Comparison of ENCODE assay signal across 1 cellular context in the genomic region with DNA sequence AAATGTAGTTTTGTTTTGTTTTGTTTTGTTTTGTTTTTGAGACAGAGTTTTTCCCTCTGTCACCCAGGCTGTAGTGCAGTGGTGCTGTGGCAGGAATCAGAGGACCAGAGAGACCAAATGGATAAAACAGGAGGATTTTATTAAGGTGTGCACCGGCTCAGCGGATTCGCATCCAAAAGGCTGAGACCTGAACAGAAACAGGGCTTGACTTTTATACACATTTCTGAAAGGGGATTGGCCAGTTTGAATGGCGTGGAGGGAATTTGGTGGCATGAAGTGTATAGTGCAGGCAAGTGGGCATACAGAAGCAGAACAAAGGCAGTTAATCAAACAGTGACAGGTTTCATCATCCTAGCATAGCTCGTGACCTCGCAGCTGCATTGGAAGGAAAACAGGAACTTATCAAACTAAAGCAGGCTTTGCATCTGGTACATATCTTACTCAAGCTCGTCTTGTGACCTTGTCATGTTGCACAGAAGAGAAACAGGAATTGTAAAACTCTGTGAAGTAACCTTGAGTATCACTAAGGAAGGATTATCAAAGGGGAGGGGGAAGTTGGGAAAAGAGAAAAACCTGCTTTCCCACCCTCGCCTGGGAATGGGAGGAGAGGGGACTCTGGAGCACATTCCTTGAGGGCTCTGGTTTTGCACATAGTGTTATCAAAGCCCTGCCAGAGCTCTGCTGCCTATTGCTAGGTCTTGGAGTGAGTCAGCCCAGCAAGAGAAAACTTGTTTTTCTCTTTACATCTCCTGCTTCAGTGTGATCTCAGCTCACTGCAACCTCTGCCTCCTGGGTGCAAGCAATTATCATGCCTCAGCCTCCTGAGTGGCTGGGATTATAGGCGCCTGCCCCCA.
TF ChIP-seq lines count a peak whose summit lies in the region.

No MANE protein-coding gene starts in this region.

TF ChIP-seq in K562, 482 proteins besides CTCF, POLR2A, EP300 and RAD21 (continued from another document and continues in another):
- TF ChIP-seq NFIX (CRISPR knock-in tag; IDR thresholded peaks at IDR 0.05; ENCODE audit: low read depth): no peak
- TF ChIP-seq THRAP3 (IDR thresholded peaks at IDR 0.05; ENCODE audit: borderline replicate concordance): no peak
- no peak for TF ChIP-seq SREBF2 (CRISPR knock-in tag; IDR thresholded peaks at IDR 0.05)
- peak; percentile 94 for TF ChIP-seq PML (IDR thresholded peaks at IDR 0.05; ENCODE audit: low read length)
- peak; percentile 79 for TF ChIP-seq JUND (IDR thresholded peaks at IDR 0.05; ENCODE audit: borderline replicate concordance, low read depth, low read length)
- peak; percentile 81; the same call in 2 of the 3 replicates for TF ChIP-seq JUND (tag; IDR thresholded peaks at IDR 0.05; ENCODE audit: borderline replicate concordance, low read depth, low read length)
- peak; percentile 95 for TF ChIP-seq SMARCA4 (IDR thresholded peaks at IDR 0.05)
- peak; percentile 58 for TF ChIP-seq POLR2H (tag; IDR thresholded peaks at IDR 0.05; ENCODE audit: low read depth)
- TF ChIP-seq ZNF75A (CRISPR knock-in tag; IDR thresholded peaks at IDR 0.05): peak; percentile 79
- peak; percentile 100 for TF ChIP-seq MEIS2 (IDR thresholded peaks at IDR 0.05; ENCODE audit: partially characterized antibody)
- TF ChIP-seq BCOR (IDR thresholded peaks at IDR 0.05): 0 out of 2 replicates have a peak, but pooled peaks have one; percentile 42
- 0 out of 2 replicates have a peak, but pooled peaks have one; percentile 23 for TF ChIP-seq MAFG (tag; conservative IDR thresholded peaks at IDR 0.05)
- no peak for TF ChIP-seq TAF7 (tag; IDR thresholded peaks at IDR 0.05)
- no peak for TF ChIP-seq FOS (IDR thresholded peaks at IDR 0.05; ENCODE audit: extremely low read depth, insufficient read length)
- TF ChIP-seq BRF1 (IDR thresholded peaks at IDR 0.05; ENCODE audit: borderline replicate concordance, extremely low read depth, insufficient read length): no peak
- TF ChIP-seq SP1 (CRISPR knock-in tag; IDR thresholded peaks at IDR 0.05): peak; percentile 63
- no peak for TF ChIP-seq THRB (CRISPR knock-in tag; conservative IDR thresholded peaks at IDR 0.05)
- TF ChIP-seq RNF2 (IDR thresholded peaks at IDR 0.05): peak; percentile 78
- peak; percentile 74 for TF ChIP-seq RBBP5 (IDR thresholded peaks at IDR 0.05; ENCODE audit: borderline replicate concordance, insufficient read depth, low read length, poor library complexity, severe bottlenecking)
- TF ChIP-seq DPF2 (IDR thresholded peaks at IDR 0.05): peak; percentile 96
- peak; percentile 91; the same call in 1 of the 2 replicates for TF ChIP-seq TRIM28 (IDR thresholded peaks at IDR 0.05)
- TF ChIP-seq CBFA2T3 (IDR thresholded peaks at IDR 0.05): peak; percentile 99
- TF ChIP-seq, protein P1, sequence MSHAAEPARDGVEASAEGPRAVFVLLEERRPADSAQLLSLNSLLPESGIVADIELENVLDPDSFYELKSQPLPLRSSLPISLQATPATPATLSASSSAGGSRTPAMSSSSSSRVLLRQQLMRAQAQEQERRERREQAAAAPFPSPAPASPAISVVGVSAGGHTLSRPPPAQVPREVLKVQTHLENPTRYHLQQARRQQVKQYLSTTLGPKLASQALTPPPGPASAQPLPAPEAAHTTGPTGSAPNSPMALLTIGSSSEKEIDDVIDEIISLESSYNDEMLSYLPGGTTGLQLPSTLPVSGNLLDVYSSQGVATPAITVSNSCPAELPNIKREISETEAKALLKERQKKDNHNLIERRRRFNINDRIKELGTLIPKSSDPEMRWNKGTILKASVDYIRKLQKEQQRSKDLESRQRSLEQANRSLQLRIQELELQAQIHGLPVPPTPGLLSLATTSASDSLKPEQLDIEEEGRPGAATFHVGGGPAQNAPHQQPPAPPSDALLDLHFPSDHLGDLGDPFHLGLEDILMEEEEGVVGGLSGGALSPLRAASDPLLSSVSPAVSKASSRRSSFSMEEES (CRISPR knock-in tag; IDR thresholded peaks at IDR 0.05): peak; percentile 84
- TF ChIP-seq SNRNP70 (optimal IDR thresholded peaks at IDR 0.05; ENCODE audit: low read depth, low read length): no peak
- TF ChIP-seq ILF3 (IDR thresholded peaks at IDR 0.05; ENCODE audit: borderline replicate concordance): 0 out of 2 replicates have a peak, but pooled peaks have one; percentile 40
- peak; percentile 79 for TF ChIP-seq MYBL2 (IDR thresholded peaks at IDR 0.05; ENCODE audit: low read depth)
- no peak for TF ChIP-seq MYBL2 (CRISPR knock-in tag; IDR thresholded peaks at IDR 0.05; ENCODE audit: borderline replicate concordance)
- TF ChIP-seq, protein P2, sequence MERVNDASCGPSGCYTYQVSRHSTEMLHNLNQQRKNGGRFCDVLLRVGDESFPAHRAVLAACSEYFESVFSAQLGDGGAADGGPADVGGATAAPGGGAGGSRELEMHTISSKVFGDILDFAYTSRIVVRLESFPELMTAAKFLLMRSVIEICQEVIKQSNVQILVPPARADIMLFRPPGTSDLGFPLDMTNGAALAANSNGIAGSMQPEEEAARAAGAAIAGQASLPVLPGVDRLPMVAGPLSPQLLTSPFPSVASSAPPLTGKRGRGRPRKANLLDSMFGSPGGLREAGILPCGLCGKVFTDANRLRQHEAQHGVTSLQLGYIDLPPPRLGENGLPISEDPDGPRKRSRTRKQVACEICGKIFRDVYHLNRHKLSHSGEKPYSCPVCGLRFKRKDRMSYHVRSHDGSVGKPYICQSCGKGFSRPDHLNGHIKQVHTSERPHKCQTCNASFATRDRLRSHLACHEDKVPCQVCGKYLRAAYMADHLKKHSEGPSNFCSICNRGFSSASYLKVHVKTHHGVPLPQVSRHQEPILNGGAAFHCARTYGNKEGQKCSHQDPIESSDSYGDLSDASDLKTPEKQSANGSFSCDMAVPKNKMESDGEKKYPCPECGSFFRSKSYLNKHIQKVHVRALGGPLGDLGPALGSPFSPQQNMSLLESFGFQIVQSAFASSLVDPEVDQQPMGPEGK (CRISPR knock-in tag; IDR thresholded peaks at IDR 0.05; ENCODE audit: borderline replicate concordance): no peak
- peak; percentile 81 for TF ChIP-seq MYC (IDR thresholded peaks at IDR 0.05; ENCODE audit: low read depth, low read length)
- no peak for TF ChIP-seq MYC (CRISPR knock-in tag; IDR thresholded peaks at IDR 0.05; ENCODE audit: borderline replicate concordance, low read depth)
- TF ChIP-seq ELK1 (CRISPR knock-in tag; IDR thresholded peaks at IDR 0.05): no peak
- no peak for TF ChIP-seq GABPB2 (CRISPR knock-in tag; conservative IDR thresholded peaks at IDR 0.05)
- TF ChIP-seq ZBTB33 (CRISPR knock-in tag; IDR thresholded peaks at IDR 0.05): no peak; the same call in 1 of the 2 replicates
- TF ChIP-seq KDM5B (IDR thresholded peaks at IDR 0.05; ENCODE audit: insufficient replicate concordance, low read depth, low read length): no peak
- no peak for TF ChIP-seq YBX1 (IDR thresholded peaks at IDR 0.05)
- TF ChIP-seq ZBTB2 (IDR thresholded peaks at IDR 0.05): peak; percentile 37; the same call in 1 of the 2 replicates
- no peak for TF ChIP-seq MIER1 (IDR thresholded peaks at IDR 0.05; ENCODE audit: low read depth)
- no peak for TF ChIP-seq FOXP4 (CRISPR knock-in tag; IDR thresholded peaks at IDR 0.05; ENCODE audit: borderline replicate concordance)
- TF ChIP-seq MBD2 (IDR thresholded peaks at IDR 0.05; ENCODE audit: borderline replicate concordance, low read depth): 0 out of 2 replicates have a peak, but pooled peaks have one; percentile 37
- no peak for TF ChIP-seq ZSCAN29 (IDR thresholded peaks at IDR 0.05)
- TF ChIP-seq POLR3G (IDR thresholded peaks at IDR 0.05; ENCODE audit: extremely low read depth, insufficient read length, insufficient replicate concordance): no peak
- TF ChIP-seq RBM39 (optimal IDR thresholded peaks at IDR 0.05; ENCODE audit: low read depth, low read length): no peak
- no peak for TF ChIP-seq RBM14 (IDR thresholded peaks at IDR 0.05; ENCODE audit: borderline replicate concordance, insufficient read depth, low read depth, low read length)
- TF ChIP-seq E2F5 (CRISPR knock-in tag; IDR thresholded peaks at IDR 0.05): no peak
- TF ChIP-seq ZNF766 (CRISPR knock-in tag; conservative IDR thresholded peaks at IDR 0.05): peak; percentile 96
- TF ChIP-seq TAF1 (IDR thresholded peaks at IDR 0.05; ENCODE audit: control insufficient read depth, extremely low read depth, insufficient read depth, low read length, severe bottlenecking): no peak
- no peak for TF ChIP-seq ZNF764 (CRISPR knock-in tag; IDR thresholded peaks at IDR 0.05; ENCODE audit: low read depth)
- no peak for TF ChIP-seq KAT2B (IDR thresholded peaks at IDR 0.05; ENCODE audit: low read depth, low read length)
- no peak for TF ChIP-seq ARID2 (IDR thresholded peaks at IDR 0.05)
- no peak for TF ChIP-seq FIP1L1 (IDR thresholded peaks at IDR 0.05; ENCODE audit: low read depth, low read length, poor library complexity, severe bottlenecking)
- TF ChIP-seq MAFF (IDR thresholded peaks at IDR 0.05; ENCODE audit: low read length): no peak
- TF ChIP-seq ZNF589 (CRISPR knock-in tag; IDR thresholded peaks at IDR 0.05; ENCODE audit: low read depth): peak; percentile 98
- TF ChIP-seq CEBPB (tag; IDR thresholded peaks at IDR 0.05): peak; percentile 98
- TF ChIP-seq NFE2L1 (tag; IDR thresholded peaks at IDR 0.05; ENCODE audit: borderline replicate concordance, low read depth): no peak
- TF ChIP-seq EGR1 (conservative IDR thresholded peaks at IDR 0.05): no peak
